In the genomic region with DNA sequence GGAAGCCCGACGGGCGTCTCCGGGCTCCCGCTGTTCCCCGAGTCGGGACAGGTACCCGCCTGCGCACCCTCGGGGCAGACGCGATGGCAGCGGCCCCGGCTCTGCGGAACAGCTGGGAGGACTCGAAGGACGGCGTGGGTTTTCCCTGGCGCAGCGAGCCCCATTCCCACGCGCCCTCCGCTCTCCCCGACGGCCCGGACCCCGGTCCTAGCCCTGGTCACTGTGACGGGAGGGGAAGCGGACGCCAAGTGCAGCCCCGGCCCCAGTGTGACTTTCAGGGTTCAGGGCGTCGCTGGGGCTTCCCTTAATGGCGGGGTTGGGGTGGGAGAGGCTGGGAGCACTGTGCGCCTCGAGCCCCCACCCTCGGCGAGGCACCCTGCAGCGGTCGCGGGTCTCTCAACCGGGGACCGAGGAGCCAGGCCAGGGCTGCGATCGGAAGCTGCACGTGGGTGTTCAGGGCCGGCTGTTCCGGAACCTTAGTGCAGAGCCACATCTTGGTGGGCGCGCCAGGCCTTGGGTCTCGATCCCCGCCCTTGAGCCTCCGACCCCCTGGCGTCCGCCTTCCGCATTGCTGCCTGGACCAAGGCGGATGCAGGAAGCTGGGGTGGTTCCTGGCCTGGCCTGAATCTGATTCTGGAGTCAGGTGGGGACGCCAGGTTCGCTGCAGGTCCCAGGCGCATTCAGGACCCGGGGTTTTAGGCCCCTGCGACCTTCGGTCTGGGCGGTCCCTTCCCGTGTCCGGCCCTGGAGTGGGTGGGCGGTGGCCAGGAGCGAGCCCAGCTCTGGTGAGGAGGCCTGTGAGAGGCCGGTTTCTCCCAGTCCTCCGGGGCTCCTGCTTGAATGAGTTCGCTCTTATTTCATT, we compare ENCODE assay signal across 2 cellular contexts.
TF ChIP-seq lines count a peak whose summit lies in the region.

No MANE protein-coding gene starts in this region.

TF ChIP-seq in GM12878, 131 proteins besides CTCF, POLR2A, EP300 and RAD21:
- TF ChIP-seq BHLHE40 (IDR thresholded peaks at IDR 0.05; ENCODE audit: borderline replicate concordance in 1 of 2, low read depth in 2 of 2, low read length in 1 of 2) (peak in 1 of 2 experiments; percentile 43; a peak in 1 of 4 replicates), SREBF1 (IDR thresholded peaks at IDR 0.05; ENCODE audit: low read length) (no peak)

TF ChIP-seq in liver, 16 proteins besides CTCF, POLR2A, EP300 and RAD21:
- TF ChIP-seq, protein P1, sequence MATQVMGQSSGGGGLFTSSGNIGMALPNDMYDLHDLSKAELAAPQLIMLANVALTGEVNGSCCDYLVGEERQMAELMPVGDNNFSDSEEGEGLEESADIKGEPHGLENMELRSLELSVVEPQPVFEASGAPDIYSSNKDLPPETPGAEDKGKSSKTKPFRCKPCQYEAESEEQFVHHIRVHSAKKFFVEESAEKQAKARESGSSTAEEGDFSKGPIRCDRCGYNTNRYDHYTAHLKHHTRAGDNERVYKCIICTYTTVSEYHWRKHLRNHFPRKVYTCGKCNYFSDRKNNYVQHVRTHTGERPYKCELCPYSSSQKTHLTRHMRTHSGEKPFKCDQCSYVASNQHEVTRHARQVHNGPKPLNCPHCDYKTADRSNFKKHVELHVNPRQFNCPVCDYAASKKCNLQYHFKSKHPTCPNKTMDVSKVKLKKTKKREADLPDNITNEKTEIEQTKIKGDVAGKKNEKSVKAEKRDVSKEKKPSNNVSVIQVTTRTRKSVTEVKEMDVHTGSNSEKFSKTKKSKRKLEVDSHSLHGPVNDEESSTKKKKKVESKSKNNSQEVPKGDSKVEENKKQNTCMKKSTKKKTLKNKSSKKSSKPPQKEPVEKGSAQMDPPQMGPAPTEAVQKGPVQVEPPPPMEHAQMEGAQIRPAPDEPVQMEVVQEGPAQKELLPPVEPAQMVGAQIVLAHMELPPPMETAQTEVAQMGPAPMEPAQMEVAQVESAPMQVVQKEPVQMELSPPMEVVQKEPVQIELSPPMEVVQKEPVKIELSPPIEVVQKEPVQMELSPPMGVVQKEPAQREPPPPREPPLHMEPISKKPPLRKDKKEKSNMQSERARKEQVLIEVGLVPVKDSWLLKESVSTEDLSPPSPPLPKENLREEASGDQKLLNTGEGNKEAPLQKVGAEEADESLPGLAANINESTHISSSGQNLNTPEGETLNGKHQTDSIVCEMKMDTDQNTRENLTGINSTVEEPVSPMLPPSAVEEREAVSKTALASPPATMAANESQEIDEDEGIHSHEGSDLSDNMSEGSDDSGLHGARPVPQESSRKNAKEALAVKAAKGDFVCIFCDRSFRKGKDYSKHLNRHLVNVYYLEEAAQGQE (IDR thresholded peaks at IDR 0.05) = no peak
- TF ChIP-seq HNF4A (conservative IDR thresholded peaks at IDR 0.05) = peak in 1 of 2 donors; percentile 44
- peak in 1 of 2 donors; percentile 55 for TF ChIP-seq RXRA (IDR thresholded peaks at IDR 0.05)
- TF ChIP-seq EGR1 (IDR thresholded peaks at IDR 0.05; ENCODE audit: low read depth in 2 of 2) = no peak
